Comparison of ENCODE assay signal across 32 cellular contexts in genomic region chr10:5196613-5197234, GRCh38. TPM values are rescaled to one million over a fixed set of nuclear protein-coding genes. Genes with fewer than 3 reads are reported as not detected.
DNase-seq lines count a peak whose midpoint lies in the region; ATAC-seq, FAIRE-seq and TF ChIP-seq lines count a peak whose summit lies in the region.
"Had no signal": no experiment of that assay in that cellular context is flagged by ENCODE, and none has a peak within 500 bp of the region (broad histone marks: within the 10 kb centered on the region; RNA-seq: fewer than 3 reads in every experiment).

TSS of gene AKR1C4 (plus strand) at chr10:5196837. CDS start at chr10:5196868, 31 bp downstream.

- FAIRE-seq in K562 (lab: Jason Lieb, UNC): no peak
- FAIRE-seq: G401.6, urothelium cell line had no signal

- CTCF ChIA-PET in mammary epithelial cell (lab: Charles Lee; ENCODE audit: low non-redundant PET) (interaction anchor here (0.6 kb wide), 1 partner anchor 8 kb away, joined by 4 read pairs; no protein-coding TSS in a partner anchor), K562 (lab: Yijun Ruan, JAX; ENCODE audit: low intra/inter-chr PET ratio) (no interaction called here)

- 27% methylated on average over 5 of the region's 5 CpGs for WGBS in mammary epithelial cell (ENCODE audit: low coverage, missing lambda C conversion rate)
- 21% methylated on average over 5 of the region's 5 CpGs for WGBS in K562 (ENCODE audit: insufficient coverage, low coverage, missing lambda C conversion rate)
- 32% methylated on average over 5 of the region's 5 CpGs for WGBS in liver
- WGBS in right cardiac atrium: 68% methylated on average over 5 of the region's 5 CpGs

- no peaks in the 10 kb centered on the region for H3K36me3 ChIP-seq in mammary epithelial cell (ENCODE audit: insufficient read depth, low read length)
- no peaks in the 10 kb centered on the region for H3K36me3 ChIP-seq in breast epithelium
- no peaks in the 10 kb centered on the region for H3K36me3 ChIP-seq in K562 (ENCODE audit: control insufficient read depth, insufficient read depth, low read length)
- peaks cover 0 to 6% (median 2%) of the 10 kb centered on the region in 4 donors for H3K36me3 ChIP-seq in liver (ENCODE audit: control insufficient read depth in 4 of 4, insufficient read depth in 3 of 4, low read depth in 1 of 4, low read length in 3 of 4)
- H3K36me3 ChIP-seq: colonic mucosa, Peyer's patch, suprapubic skin had no signal

- H3K9me3 ChIP-seq in mammary epithelial cell (replicated peaks; ENCODE audit: insufficient read depth, low read length) (no peaks in the 10 kb centered on the region), breast epithelium (peaks cover 0 to 11% of the 10 kb centered on the region in 2 donors), K562 (replicated peaks; ENCODE audit: control insufficient read depth, insufficient read depth, low read depth, low read length) (no peaks in the 10 kb centered on the region), liver (ENCODE audit: control insufficient read depth in 4 of 4, low read length in 3 of 4) (no peaks in the 10 kb centered on the region), right cardiac atrium (ENCODE audit: control insufficient read depth, low read length) (no peaks in the 10 kb centered on the region)
- H3K9me3 ChIP-seq: colonic mucosa, Peyer's patch, suprapubic skin had no signal

- ATAC-seq in K562 (no peak), right cardiac atrium (no peak), HG03039 (IDR thresholded peaks at IDR 0.05; ENCODE audit: unreplicated experiment) (no peak)
- ATAC-seq: activated CD4-positive, alpha-beta T cell treated with anti-CD3 and anti-CD28 coated beads for 36 hours; stimulated activated effector memory CD8-positive, alpha-beta T cell treated with anti-CD3 and anti-CD28 coated beads, Interleukin-12 subunit alpha, Interleukin-12 subunit beta, amount 100 ng/mL, for 72 hours; T-helper 17 cell had no signal

- H3K79me2 ChIP-seq in mammary epithelial cell (ENCODE audit: insufficient read depth, low read length): no peaks in the 10 kb centered on the region
- H3K79me2 ChIP-seq in K562 (ENCODE audit: control insufficient read depth, insufficient read depth, low read length): no peaks in the 10 kb centered on the region

- dilution Hi-C loops in mammary epithelial cell (cut with HindIII; ENCODE audit: low sequenced_read_pairs): no loop called here

- TF ChIP-seq RAD21 in K562 (CRISPR knock-in tag; conservative IDR thresholded peaks at IDR 0.05 in 1 of 2, IDR thresholded peaks at IDR 0.05 in 1 of 2) (no peak), liver (IDR thresholded peaks at IDR 0.05) (peak; percentile 38 to 63)

- H3K4me2 ChIP-seq in mammary epithelial cell (ENCODE audit: insufficient read depth, low read depth, low read length) (no peak within 1 kb of the TSS), K562 (ENCODE audit: insufficient read depth, low read length) (no peak within 1 kb of the TSS)
- H3K4me2 ChIP-seq: smooth muscle cell had no signal

- no peak within 1 kb of the TSS for H3K27ac ChIP-seq in mammary epithelial cell (ENCODE audit: insufficient read depth, low read depth, low read length)
- no peak within 1 kb of the TSS for H3K27ac ChIP-seq in breast epithelium
- H3K27ac ChIP-seq in K562 (ENCODE audit: extremely low read depth, low read depth, low read length): no peak within 1 kb of the TSS
- peak within 1 kb of the TSS; percentile 71 to 91 for H3K27ac ChIP-seq in liver (ENCODE audit: low read depth in 1 of 2, low read length in 2 of 2)
- H3K27ac ChIP-seq in right cardiac atrium (ENCODE audit: low read length): no peak within 1 kb of the TSS
- H3K27ac ChIP-seq: C4-2B, colonic mucosa, suprapubic skin had no signal

- H4K20me1 ChIP-seq in mammary epithelial cell (ENCODE audit: insufficient read depth, low read length) (no peaks in the 10 kb centered on the region), K562 (replicated peaks; ENCODE audit: control insufficient read depth, insufficient read depth, low read length) (no peaks in the 10 kb centered on the region)

- H3K9ac ChIP-seq in mammary epithelial cell (ENCODE audit: insufficient read depth, low read length) (no peak within 1 kb of the TSS), K562 (ENCODE audit: insufficient read depth in 1 of 2, low read depth in 2 of 2, low read length in 2 of 2) (no peak within 1 kb of the TSS), liver (ENCODE audit: low read depth in 1 of 2, low read length in 2 of 2) (peak within 1 kb of the TSS; percentile 48 to 88)

- in situ Hi-C loops in mammary epithelial cell (cut with MboI; ENCODE audit: low sequenced_read_pairs in 2 of 2) (no loop called here), K562 (cut with MboI) (no loop called here)

- TF ChIP-seq POLR2A in breast epithelium (IDR thresholded peaks at IDR 0.05) (no peak), K562 (conservative IDR thresholded peaks at IDR 0.05) (no peak)

- H3K9me1 ChIP-seq in K562 (ENCODE audit: control insufficient read depth, insufficient read depth, low read length): no peaks in the 10 kb centered on the region

- no peaks in the 10 kb centered on the region for H3K27me3 ChIP-seq in mammary epithelial cell (ENCODE audit: insufficient read depth, low read length)
- H3K27me3 ChIP-seq in breast epithelium: no peaks in the 10 kb centered on the region
- no peaks in the 10 kb centered on the region for H3K27me3 ChIP-seq in K562 (ENCODE audit: control insufficient read depth in 2 of 2, insufficient read depth in 2 of 2, low read length in 2 of 2)
- no peaks in the 10 kb centered on the region for H3K27me3 ChIP-seq in liver (ENCODE audit: control insufficient read depth in 4 of 4, insufficient read depth in 4 of 4, low read length in 3 of 4)
- no peaks in the 10 kb centered on the region for H3K27me3 ChIP-seq in right cardiac atrium (ENCODE audit: control insufficient read depth, insufficient read depth)
- H3K27me3 ChIP-seq: colonic mucosa, Peyer's patch, suprapubic skin had no signal

- H3K4me1 ChIP-seq in mammary epithelial cell (ENCODE audit: insufficient read depth, low read length): no peaks in the 10 kb centered on the region
- H3K4me1 ChIP-seq in breast epithelium: no peaks in the 10 kb centered on the region
- no peaks in the 10 kb centered on the region; a peak in 1 of 5 replicates for H3K4me1 ChIP-seq in K562 (replicated peaks in 1 of 2; ENCODE audit: control insufficient read depth in 2 of 2, insufficient read depth in 2 of 2, low read length in 2 of 2)
- peaks cover 3 to 46% (median 24%) of the 10 kb centered on the region in 4 donors for H3K4me1 ChIP-seq in liver (ENCODE audit: control insufficient read depth in 4 of 4, insufficient read depth in 4 of 4, low read length in 3 of 4)
- no peaks in the 10 kb centered on the region for H3K4me1 ChIP-seq in right cardiac atrium (ENCODE audit: control insufficient read depth, insufficient read depth, low read length)
- H3K4me1 ChIP-seq: colonic mucosa, suprapubic skin had no signal

- POLR2A ChIA-PET in K562 (lab: Yijun Ruan, JAX): interaction anchor here (0.6 kb wide), 1 partner anchor 33 kb away, joined by 3 read pairs; no protein-coding TSS in a partner anchor

- TF ChIP-seq EP300 in K562 (IDR thresholded peaks at IDR 0.05; ENCODE audit: low read length): no peak

- no peak for TF ChIP-seq CTCF in mammary epithelial cell (conservative IDR thresholded peaks at IDR 0.05 in 1 of 2, IDR thresholded peaks at IDR 0.05 in 1 of 2; ENCODE audit: extremely low read depth in 1 of 2, insufficient read depth in 1 of 2, low read depth in 1 of 2, low read length in 2 of 2)
- TF ChIP-seq CTCF in breast epithelium (IDR thresholded peaks at IDR 0.05): no peak
- TF ChIP-seq CTCF in K562 (IDR thresholded peaks at IDR 0.05 in 2 of 3, conservative IDR thresholded peaks at IDR 0.05 in 1 of 3; ENCODE audit: insufficient read depth in 2 of 3, low read depth in 1 of 3, low read length in 3 of 3): no peak
- TF ChIP-seq CTCF in liver (IDR thresholded peaks at IDR 0.05; ENCODE audit: low read depth, low read length, missing input control): no peak

- DNase-seq in mammary epithelial cell (no peak), breast epithelium (ENCODE audit: low spot score in 2 of 2) (no peak), K562 (ENCODE audit: extremely low read depth in 1 of 4, low spot score in 3 of 4) (no peak), DMS153 (lab: John Stamatoyannopoulos, UW) (no peak), right cardiac atrium (no peak)
- DNase-seq in stimulated activated CD4-positive, alpha-beta T cell treated with anti-CD3 and anti-CD28 coated beads, Interleukin-12 subunit alpha, Interleukin-12 subunit beta, amount 100 ng/mL, for 4 hours: no peak
- DNase-seq: activated CD4-positive, alpha-beta T cell treated with anti-CD3 and anti-CD28 coated beads for 36 hours; activated CD8-positive, alpha-beta memory T cell treated with anti-CD3 and anti-CD28 coated beads for 24 hours; activated T-cell treated with anti-CD3 and anti-CD28 coated beads, Interleukin-2, amount 50 U/mL, for 1 hour; colonic mucosa; kidney; naive B cell; NCI-H1105 treated with DMSO at 0.1 percent for 48 hours; NCI-H2081 treated with DMSO at 0.1 percent for 48 hours; NCI-H446; NK-92 treated with Interleukin-12 subunit alpha and Interleukin-12 subunit beta, amount 100 ng/mL, for 24 hours; nucleus accumbens; Peyer's patch; stimulated activated CD4-positive, alpha-beta T cell treated with anti-CD3 and anti-CD28 coated beads, Interleukin-2, amount 100 ng/mL, for 48 hours; T-helper 17 cell had no signal

- H2AFZ ChIP-seq in mammary epithelial cell (ENCODE audit: low read depth, low read length) (peak within 1 kb of the TSS; percentile 20), K562 (ENCODE audit: low read depth, low read length) (peak within 1 kb of the TSS; percentile 43; the same call in 1 of the 2 replicates)

- BruUV-seq in mammary epithelial cell (replicated peaks; lab: Mats Ljungman, UMichigan) (no TSS peak), K562 (replicated peaks; lab: Mats Ljungman, UMichigan) (no TSS peak)

- H3K4me3 ChIP-seq in mammary epithelial cell (replicated peaks in 1 of 3; ENCODE audit: insufficient read depth in 1 of 3, low read depth in 2 of 3, low read length in 3 of 3) (no peak within 1 kb of the TSS), breast epithelium (no peak within 1 kb of the TSS), K562 (no peak within 1 kb of the TSS), liver (ENCODE audit: low read depth in 1 of 3, low read length in 3 of 3) (peak within 1 kb of the TSS; percentile 56 to 83 (median 71)), right cardiac atrium (ENCODE audit: low read length) (no peak within 1 kb of the TSS)
- H3K4me3 ChIP-seq: colonic mucosa, Peyer's patch, smooth muscle cell, suprapubic skin had no signal

- intact Hi-C loops in mammary epithelial cell (cut with micrococcal nuclease) (no loop called here), breast epithelium (cut with DNase I; ENCODE audit: low total_unique reads) (no loop called here), K562 (cut with micrococcal nuclease) (no loop called here), right cardiac atrium (cut with DNase I) (no loop called here)

RNA-seq across cellular contexts. Expression of gene AKR1C4, which starts in this region (rescaled TPM):
- total RNA-seq in mammary epithelial cell (not detected), breast epithelium (not detected), K562 (2014; rRNA removed) (not detected in 2 replicates), K562 (2014; rRNA removed; fragmentation: Illumina TruSeq; extraction: Trizol) (not detected in 2 replicates), K562 (2015; rRNA removed; fragmentation: Illumina TruSeq; extraction: Trizol) (not detected in 2 replicates), K562 (2021) (0.13 TPM in 1 of 2 replicates, not detected in the other), liver (100 to 1,000 TPM in 1 of 2 donors, 1 to 10 TPM in 1; 3.2 to 154 TPM), right cardiac atrium (not detected)
- polyA plus RNA-seq in mammary epithelial cell (not detected), K562 (2011; rRNA removed) (not detected in 2 replicates), K562 (2014; fragmentation: Illumina TruSeq; extraction: Trizol) (not detected in 2 replicates), K562 (2014; fragmentation: Nextera tagmentation; extraction: Ambion mirVana) (not detected), K562 (2014; rRNA removed) (not detected in 2 replicates), liver (100 to 1,000 TPM; 104 to 260 TPM), right cardiac atrium (not detected)
- polyA minus RNA-seq in mammary epithelial cell: not detected
- total RNA-seq in K562 (2011; cell fraction: chromatin; rRNA removed; ENCODE audit: low replicate concordance): not detected in 2 replicates
- not detected in 2 replicates for total RNA-seq in K562 (2011; cell fraction: nucleolus; rRNA removed)
- not detected in 2 replicates for total RNA-seq in K562 (2011; cell fraction: nucleoplasm; rRNA removed)
- not detected in 2 replicates for polyA plus RNA-seq in K562 (2011; cell fraction: cytosol; rRNA removed)
- not detected in 2 replicates for polyA plus RNA-seq in K562 (2011; cell fraction: nucleus; rRNA removed)
- not detected in 2 replicates for polyA plus RNA-seq in K562 (2012)
- not detected in 2 replicates for polyA minus RNA-seq in K562 (2011; rRNA and poly(A)+ RNA removed)
- polyA minus RNA-seq in K562 (2011; cell fraction: cytosol; rRNA and poly(A)+ RNA removed): not detected in 2 replicates
- polyA minus RNA-seq in K562 (2011; cell fraction: nucleus; rRNA and poly(A)+ RNA removed): not detected in 2 replicates
- total RNA-seq: activated CD4-positive, alpha-beta T cell treated with anti-CD3 and anti-CD28 coated beads for 36 hours; colonic mucosa; fibroblast of lung; kidney; MCF 10A; pulmonary artery endothelial cell; SK-MEL-5; smooth muscle cell; T-helper 17 cell had no signal
- polyA plus RNA-seq: fibroblast of lung, smooth muscle cell had no signal

Comparison
In these comparisons a context has a peak if more than half of its experiments do, and no peak if none do; other contexts are left out.
1. RNA of gene AKR1C4 (polyA plus RNA-seq): 104 to 260 TPM in liver; not detected in mammary epithelial cell (single experiment), not detected in K562 and not detected in right cardiac atrium (single experiment); every median in the first group is over 100 times any median in the second.
2. H3K27ac ChIP-seq: peak in liver (2 of 2); none in mammary epithelial cell (single experiment), breast epithelium (0 of 2), K562 (single experiment) and right cardiac atrium (single experiment).
3. H3K4me3 ChIP-seq: peak in liver (3 of 3); none in mammary epithelial cell (0 of 3), breast epithelium (0 of 3), K562 (single experiment) and right cardiac atrium (single experiment).
4. H3K9ac ChIP-seq: peak in liver (2 of 2); none in mammary epithelial cell (single experiment) and K562 (0 of 2).